ENCODE assay signal across 28 cellular contexts in genomic region chr17:57309479-57309878, GRCh38. TPM values are rescaled to one million over a fixed set of nuclear protein-coding genes. Genes with fewer than 3 reads are reported as not detected.
DNase-seq lines count a peak whose midpoint lies in the region; ATAC-seq, FAIRE-seq and TF ChIP-seq lines count a peak whose summit lies in the region.
"Had no signal": no experiment of that assay in that cellular context is flagged by ENCODE, and none has a peak within 500 bp of the region (broad histone marks: within the 10 kb centered on the region; RNA-seq: fewer than 3 reads in every experiment).

No MANE protein-coding gene starts in this region.

- 63 to 77% (median 67%) methylated on average over 7 of the region's 7 CpGs for WGBS in psoas muscle, 3 donors

- H3K27me3 Mint-ChIP-seq in activated CD4-positive, alpha-beta T cell treated with anti-CD3 and anti-CD28 coated beads, Interleukin-2, amount 10 ng/mL, durations not matched to agents 7 days and 5 days, result no peaks in the 10 kb centered on the region
- no peaks in the 10 kb centered on the region for H3K27me3 Mint-ChIP-seq in activated CD4-positive, alpha-beta T cell treated with anti-CD3 and anti-CD28 coated beads, Interleukin-2, amount 10 ng/mL, durations not matched to agents 24 days and 14 days
- no peaks in the 10 kb centered on the region for H3K27me3 Mint-ChIP-seq in central memory CD8-positive, alpha-beta T cell
- H3K27me3 Mint-ChIP-seq: activated naive CD8-positive, alpha-beta T cell; CD4-positive, alpha-beta T cell; dendritic cell treated with granulocyte-macrophage colony-stimulating factor and Interleukin-4, amounts not matched to agents 40 ng/mL and 50 ng/mL, for 4 days had no signal

- ATAC-seq in central memory CD8-positive, alpha-beta T cell (replicated peaks; ENCODE audit: extremely low read depth, poor library complexity, severe bottlenecking), result no peak
- no peak for ATAC-seq in psoas muscle
- no peak for ATAC-seq in GM21723 (IDR thresholded peaks at IDR 0.05; ENCODE audit: unreplicated experiment)
- ATAC-seq: left lung, PC-3 had no signal

- DNase-seq in activated CD4-positive, alpha-beta T cell treated with anti-CD3 and anti-CD28 coated beads, Interleukin-2, amount 10 ng/mL, durations not matched to agents 7 days and 5 days, result no peak
- no peak for DNase-seq in activated CD4-positive, alpha-beta T cell treated with anti-CD3 and anti-CD28 coated beads, Interleukin-2, amount 10 ng/mL, durations not matched to agents 24 days and 14 days
- DNase-seq in RWPE1 (ENCODE audit: low spot score) (peak; percentile 57), psoas muscle (no peak), HTR-8/SVneo (ENCODE audit: insufficient read length, low spot score) (no peak), NCI-H446 treated with DMSO at 0.1 percent for 48 hours (lab: John Stamatoyannopoulos, UW) (no peak)
- DNase-seq in central memory CD8-positive, alpha-beta T cell (ENCODE audit: low spot score in 2 of 2), result no peak
- DNase-seq: CD4-positive, alpha-beta T cell; central memory CD4-positive, alpha-beta T cell; endodermal cell; H7; left lung; mesendoderm; NCI-H1930; NCI-H345; PC-3; Right ventricle myocardium superior; stimulated activated CD4-positive, alpha-beta T cell treated with anti-CD3 and anti-CD28 coated beads, Interleukin-15, amount 100 ng/mL, for 24 hours; stimulated activated naive CD4-positive, alpha-beta T cell; T-helper 9 cell; uterus had no signal

- H3K27ac Mint-ChIP-seq in activated CD4-positive, alpha-beta T cell treated with anti-CD3 and anti-CD28 coated beads, Interleukin-2, amount 10 ng/mL, durations not matched to agents 7 days and 5 days, result peak overlapping the region; percentile 61
- no peak overlapping the region for H3K27ac Mint-ChIP-seq in activated CD4-positive, alpha-beta T cell treated with anti-CD3 and anti-CD28 coated beads, Interleukin-2, amount 10 ng/mL, durations not matched to agents 24 days and 14 days
- peak overlapping the region; percentile 26 for H3K27ac Mint-ChIP-seq in central memory CD8-positive, alpha-beta T cell (ENCODE audit: low read depth)
- H3K27ac Mint-ChIP-seq: activated naive CD8-positive, alpha-beta T cell; CD4-positive, alpha-beta T cell; dendritic cell treated with granulocyte-macrophage colony-stimulating factor and Interleukin-4, amounts not matched to agents 40 ng/mL and 50 ng/mL, for 4 days; endodermal cell had no signal

- H3K9me3 ChIP-seq in psoas muscle, result no peaks in the 10 kb centered on the region
- H3K9me3 ChIP-seq: ascending aorta, left lung, neutrophil, thoracic aorta, uterus had no signal

- CTCF ChIA-PET in activated CD4-positive, alpha-beta T cell treated with anti-CD3 and anti-CD28 coated beads, Interleukin-2, amount 10 ng/mL, durations not matched to agents 7 days and 5 days (lab: Charles Lee), result interaction anchor here (0.6 to 1.4 kb wide), 5 partner anchors 10 to 790 kb away, joined by 3 to 4 read pairs (median 3); no protein-coding TSS in a partner anchor
- CTCF ChIA-PET in RWPE1 (lab: Yijun Ruan, JAX), result interaction anchor here (0.6 kb wide), 1 partner anchor 322 kb away, joined by 3 read pairs; no protein-coding TSS in a partner anchor

- intact Hi-C loops in activated CD4-positive, alpha-beta T cell treated with anti-CD3 and anti-CD28 coated beads, Interleukin-2, amount 10 ng/mL, durations not matched to agents 24 days and 14 days (cut with micrococcal nuclease), result no loop called here
- intact Hi-C loops in psoas muscle (cut with DNase I), result no loop called here

- no peak overlapping the region for H3K4me3 ChIP-seq in psoas muscle
- H3K4me3 ChIP-seq: ascending aorta, left lung, thoracic aorta, uterus had no signal

- H3K36me3 Mint-ChIP-seq in activated CD4-positive, alpha-beta T cell treated with anti-CD3 and anti-CD28 coated beads, Interleukin-2, amount 10 ng/mL, durations not matched to agents 7 days and 5 days (ENCODE audit: low read depth), result peaks cover 20% of the 10 kb centered on the region
- peaks cover 32% of the 10 kb centered on the region for H3K36me3 Mint-ChIP-seq in activated CD4-positive, alpha-beta T cell treated with anti-CD3 and anti-CD28 coated beads, Interleukin-2, amount 10 ng/mL, durations not matched to agents 24 days and 14 days (ENCODE audit: low read depth)
- H3K36me3 Mint-ChIP-seq in central memory CD8-positive, alpha-beta T cell (ENCODE audit: insufficient read depth), result peaks cover 8% of the 10 kb centered on the region

- peak overlapping the region; percentile 71 for H3K27ac ChIP-seq in RWPE1
- H3K27ac ChIP-seq in psoas muscle, result peak overlapping the region; percentile 23
- H3K27ac ChIP-seq: ascending aorta, left lung, neutrophil, thoracic aorta, uterus had no signal

- H3K4me1 Mint-ChIP-seq in activated CD4-positive, alpha-beta T cell treated with anti-CD3 and anti-CD28 coated beads, Interleukin-2, amount 10 ng/mL, durations not matched to agents 7 days and 5 days, result peaks cover 7% of the 10 kb centered on the region
- H3K4me1 Mint-ChIP-seq in activated CD4-positive, alpha-beta T cell treated with anti-CD3 and anti-CD28 coated beads, Interleukin-2, amount 10 ng/mL, durations not matched to agents 24 days and 14 days, result peaks cover 20% of the 10 kb centered on the region
- peaks cover 46% of the 10 kb centered on the region for H3K4me1 Mint-ChIP-seq in central memory CD8-positive, alpha-beta T cell

- no peaks in the 10 kb centered on the region for H3K9me3 Mint-ChIP-seq in activated CD4-positive, alpha-beta T cell treated with anti-CD3 and anti-CD28 coated beads, Interleukin-2, amount 10 ng/mL, durations not matched to agents 7 days and 5 days
- H3K9me3 Mint-ChIP-seq in activated CD4-positive, alpha-beta T cell treated with anti-CD3 and anti-CD28 coated beads, Interleukin-2, amount 10 ng/mL, durations not matched to agents 24 days and 14 days, result no peaks in the 10 kb centered on the region
- no peaks in the 10 kb centered on the region for H3K9me3 Mint-ChIP-seq in central memory CD8-positive, alpha-beta T cell
- H3K9me3 Mint-ChIP-seq: CD4-positive, alpha-beta T cell; dendritic cell treated with granulocyte-macrophage colony-stimulating factor and Interleukin-4, amounts not matched to agents 40 ng/mL and 50 ng/mL, for 4 days; endodermal cell had no signal

- no peak overlapping the region for H3K4me3 Mint-ChIP-seq in activated CD4-positive, alpha-beta T cell treated with anti-CD3 and anti-CD28 coated beads, Interleukin-2, amount 10 ng/mL, durations not matched to agents 7 days and 5 days
- H3K4me3 Mint-ChIP-seq in activated CD4-positive, alpha-beta T cell treated with anti-CD3 and anti-CD28 coated beads, Interleukin-2, amount 10 ng/mL, durations not matched to agents 24 days and 14 days, result no peak overlapping the region
- no peak overlapping the region for H3K4me3 Mint-ChIP-seq in central memory CD8-positive, alpha-beta T cell
- H3K4me3 Mint-ChIP-seq: activated naive CD8-positive, alpha-beta T cell; CD4-positive, alpha-beta T cell; dendritic cell treated with granulocyte-macrophage colony-stimulating factor and Interleukin-4, amounts not matched to agents 40 ng/mL and 50 ng/mL, for 4 days; endodermal cell had no signal

- H3K27me3 ChIP-seq in psoas muscle (ENCODE audit: insufficient read depth in 3 of 3, low read length in 2 of 3), result no peaks in the 10 kb centered on the region
- H3K27me3 ChIP-seq: ascending aorta, left lung, neutrophil, uterus had no signal

- peaks cover 65% of the 10 kb centered on the region for H3K4me1 ChIP-seq in psoas muscle
- H3K4me1 ChIP-seq: ascending aorta, left lung, uterus had no signal

- H3K36me3 ChIP-seq in psoas muscle (ENCODE audit: insufficient read depth in 1 of 2, low read depth in 1 of 2), result no peaks in the 10 kb centered on the region
- H3K36me3 ChIP-seq: ascending aorta, left lung, neutrophil, thoracic aorta, uterus had no signal

- TF ChIP-seq CTCF in RWPE1 (conservative IDR thresholded peaks at IDR 0.05; ENCODE audit: low read depth) (no peak), psoas muscle (IDR thresholded peaks at IDR 0.05) (no peak)

- FAIRE-seq in HTR-8/SVneo (lab: Jason Lieb, UNC), result no peak
- FAIRE-seq: A204.1 had no signal

- POLR2A ChIA-PET in activated CD4-positive, alpha-beta T cell treated with anti-CD3 and anti-CD28 coated beads, Interleukin-2, amount 10 ng/mL, durations not matched to agents 7 days and 5 days (lab: Charles Lee), result no interaction called here
- POLR2A ChIA-PET in RWPE1 (lab: Yijun Ruan, JAX; ENCODE audit: low non-redundant PET), result no interaction called here

RNA-seq across cellular contexts. Expression of gene MSI2, which starts 53.2 kb away (rescaled TPM):
- total RNA-seq in activated CD4-positive, alpha-beta T cell treated with anti-CD3 and anti-CD28 coated beads, Interleukin-2, amount 10 ng/mL, durations not matched to agents 7 days and 5 days, result 10 to 100 TPM; 87.6 to 96.0 TPM
- 171 and 172 TPM in 2 replicates for total RNA-seq in activated CD4-positive, alpha-beta T cell treated with anti-CD3 and anti-CD28 coated beads, Interleukin-2, amount 10 ng/mL, durations not matched to agents 24 days and 14 days
- 100 to 1,000 TPM in 2 of 4 donors, 10 to 100 TPM in 2; 87.1 to 133 (median 110) TPM for total RNA-seq in psoas muscle
- polyA plus RNA-seq in psoas muscle, result 10 to 100 TPM; 37.6 to 85.8 (median 50.2) TPM
